In the genomic region with DNA sequence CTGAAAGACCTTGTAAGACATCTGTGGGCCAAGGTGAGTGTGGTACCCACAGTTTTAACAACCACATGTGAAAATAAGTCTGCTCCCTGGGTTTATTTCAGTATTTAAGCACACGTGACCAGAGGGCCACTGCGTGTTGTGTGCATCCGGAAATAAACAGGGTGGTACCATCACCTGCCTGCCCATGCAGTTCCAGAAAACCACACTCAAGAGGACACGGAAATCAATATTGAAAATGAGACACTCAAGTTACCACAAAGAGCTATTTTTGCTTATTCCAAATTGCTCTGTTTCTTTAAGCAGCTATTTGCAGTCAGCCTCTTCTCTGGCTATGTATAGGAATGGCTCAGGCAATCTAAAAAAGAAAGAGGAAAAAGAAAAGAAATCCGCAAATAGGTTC, we compare ENCODE assay signal across 8 cellular contexts.
DNase-seq lines count a peak whose midpoint lies in the region; ATAC-seq, FAIRE-seq and TF ChIP-seq lines count a peak whose summit lies in the region.

No MANE protein-coding gene starts in this region.

- no peak for FAIRE-seq in pancreas (lab: Jason Lieb, UNC)

- H3K9me3 ChIP-seq in pancreas (no peaks in the 10 kb centered on the region), esophagus muscularis mucosa (no peaks in the 10 kb centered on the region)

- H3K27me3 Mint-ChIP-seq in natural killer cell treated with Interleukin-12 subunit alpha and Interleukin-12 subunit beta and Interleukin-15 and Interleukin-18, amount 100 ng/mL, for 72 hours: peaks cover 0 to 7% of the 10 kb centered on the region in 2 donors

- peaks cover 14 to 21% of the 10 kb centered on the region in 2 donors for H3K4me1 Mint-ChIP-seq in natural killer cell treated with Interleukin-12 subunit alpha and Interleukin-12 subunit beta and Interleukin-15 and Interleukin-18, amount 100 ng/mL, for 72 hours (ENCODE audit: low read depth in 2 of 2)

- H3K9me3 Mint-ChIP-seq in natural killer cell treated with Interleukin-12 subunit alpha and Interleukin-12 subunit beta and Interleukin-15 and Interleukin-18, amount 100 ng/mL, for 72 hours: no peaks in the 10 kb centered on the region

- peak overlapping the region; percentile 52 for H3K4me3 Mint-ChIP-seq in natural killer cell treated with Interleukin-12 subunit alpha and Interleukin-12 subunit beta and Interleukin-15 and Interleukin-18, amount 100 ng/mL, for 72 hours

- TF ChIP-seq EP300 in esophagus muscularis mucosa (IDR thresholded peaks at IDR 0.05): no peak

- ATAC-seq in GM21529 (IDR thresholded peaks at IDR 0.05; ENCODE audit: unreplicated experiment): peak; percentile 84
- ATAC-seq in HG03442 (IDR thresholded peaks at IDR 0.05; ENCODE audit: unreplicated experiment): peak; percentile 84
- peak in 1 of 2 donors; percentile 42 for ATAC-seq in natural killer cell treated with Interleukin-12 subunit alpha and Interleukin-12 subunit beta and Interleukin-15 and Interleukin-18, amount 100 ng/mL, for 72 hours
- no peak for ATAC-seq in pancreas

- H3K4me3 ChIP-seq in pancreas (no peak overlapping the region), esophagus muscularis mucosa (no peak overlapping the region)

- intact Hi-C loops in pancreas (cut with DNase I) (no loop called here), esophagus muscularis mucosa (cut with DNase I) (no loop called here)

- H3K36me3 Mint-ChIP-seq in natural killer cell treated with Interleukin-12 subunit alpha and Interleukin-12 subunit beta and Interleukin-15 and Interleukin-18, amount 100 ng/mL, for 72 hours: no peaks in the 10 kb centered on the region

- no peak overlapping the region for H3K27ac ChIP-seq in pancreas
- no peak overlapping the region for H3K27ac ChIP-seq in esophagus muscularis mucosa (replicated peaks in 1 of 4)

- TF ChIP-seq POLR2A in esophagus muscularis mucosa (IDR thresholded peaks at IDR 0.05; ENCODE audit: low read depth): no peak

- H3K27me3 ChIP-seq in pancreas (no peaks in the 10 kb centered on the region), esophagus muscularis mucosa (no peaks in the 10 kb centered on the region)

- H3K36me3 ChIP-seq in pancreas (no peaks in the 10 kb centered on the region), esophagus muscularis mucosa (no peaks in the 10 kb centered on the region)

- TF ChIP-seq CTCF in pancreas (IDR thresholded peaks at IDR 0.05): no peak
- TF ChIP-seq CTCF in esophagus muscularis mucosa (IDR thresholded peaks at IDR 0.05): no peak

- 65 to 82% methylated on average over 5 of the region's 5 CpGs for WGBS in pancreas, 2 donors
- WGBS in esophagus muscularis mucosa: 88% methylated on average over 5 of the region's 5 CpGs

- H3K27ac Mint-ChIP-seq in natural killer cell treated with Interleukin-12 subunit alpha and Interleukin-12 subunit beta and Interleukin-15 and Interleukin-18, amount 100 ng/mL, for 72 hours: peak overlapping the region; percentile 14 to 57

- H3K4me1 ChIP-seq in pancreas: no peaks in the 10 kb centered on the region
- H3K4me1 ChIP-seq in esophagus muscularis mucosa: peaks cover 2 to 22% (median 13%) of the 10 kb centered on the region in 4 donors

- DNase-seq in NOMO-1 treated with DMSO at 0.1 percent for 48 hours (lab: John Stamatoyannopoulos, UW; ENCODE audit: unreplicated experiment) (peak; percentile 34), NOMO-1 treated with dmso at 0.1 percent for 144 hours (lab: John Stamatoyannopoulos, UW; ENCODE audit: unreplicated experiment) (no peak), NCI-H1694 (lab: John Stamatoyannopoulos, UW) (no peak), pancreas (no peak), esophagus muscularis mucosa (ENCODE audit: extremely low spot score) (no peak)
- DNase-seq in natural killer cell treated with Interleukin-12 subunit alpha and Interleukin-12 subunit beta and Interleukin-15 and Interleukin-18, amount 100 ng/mL, for 72 hours (ENCODE audit: low spot score): no peak

Comparison
In these comparisons a context has a peak if more than half of its experiments do, and no peak if none do; other contexts are left out.
1. ATAC-seq: peak in GM21529 (single experiment) and HG03442 (single experiment); none in pancreas (0 of 4).